In the genomic region with DNA sequence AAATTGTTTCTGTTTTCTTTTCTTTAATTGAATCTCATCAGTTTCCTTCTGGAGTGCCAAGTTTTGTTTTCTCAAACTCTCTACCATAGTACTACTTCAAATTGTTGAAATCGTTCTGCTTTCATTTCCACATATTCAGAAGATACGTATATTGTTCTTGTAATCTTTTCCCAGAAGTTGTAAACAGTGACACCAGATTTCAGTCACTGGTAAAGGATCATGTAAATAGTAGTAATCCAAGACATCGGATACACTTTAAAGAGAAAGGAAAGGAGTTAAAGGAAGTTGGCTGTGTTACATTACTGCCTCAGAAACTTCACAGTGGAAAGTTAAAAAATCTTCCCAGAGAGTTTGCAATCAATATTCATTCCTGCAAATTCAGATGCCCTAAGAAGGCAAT, we compare ENCODE assay signal across 1 cellular context.
TF ChIP-seq lines count a peak whose summit lies in the region.

No MANE protein-coding gene starts in this region.

TF ChIP-seq in WTC11, 78 proteins besides CTCF, POLR2A, EP300 and RAD21 (continued from another document):
- TF ChIP-seq ESRRA (CRISPR knock-in tag; IDR thresholded peaks at IDR 0.05; ENCODE audit: borderline replicate concordance) (no peak), MXD4 (CRISPR knock-in tag; IDR thresholded peaks at IDR 0.05; ENCODE audit: borderline replicate concordance) (no peak), ZNF396 (CRISPR knock-in tag; IDR thresholded peaks at IDR 0.05; ENCODE audit: borderline replicate concordance) (no peak)
TF ChIP-seq in WTC11: peak in this region for 0.
